Comparison of ENCODE assay signal across 26 cellular contexts in genomic region chr1:156276532-156276931, GRCh38. TPM values are rescaled to one million over a fixed set of nuclear protein-coding genes. Genes with fewer than 3 reads are reported as not detected.
DNase-seq lines count a peak whose midpoint lies in the region; ATAC-seq, FAIRE-seq and TF ChIP-seq lines count a peak whose summit lies in the region.
"Had no signal": no experiment of that assay in that cellular context is flagged by ENCODE, and none has a peak within 500 bp of the region (broad histone marks: within the 10 kb centered on the region; RNA-seq: fewer than 3 reads in every experiment).

No MANE protein-coding gene starts in this region.

- DNase-seq in HepG2 (ENCODE audit: low spot score): no peak
- no peak for DNase-seq in T-helper 17 cell
- no peak for DNase-seq in left lung
- DNase-seq in NCI-H2029 treated with DMSO at 0.1 percent for 48 hours (lab: John Stamatoyannopoulos, UW): no peak
- DNase-seq in G401 (ENCODE audit: low spot score): no peak
- no peak for DNase-seq in glomerular visceral epithelial cell (ENCODE audit: extremely low spot score)
- DNase-seq: activated CD4-positive, CD25-positive, alpha-beta regulatory T cell treated with anti-CD3 and anti-CD28 coated beads, Interleukin-2, amount 50 U/mL, for 72 hours; activated effector memory CD4-positive, alpha-beta T cell treated with Interleukin-2 at 50 U/mL for 16 hours; MG63; NCI-H187 treated with DMSO at 0.1 percent for 48 hours; NCI-H2227 treated with DMSO at 0.1 percent for 48 hours; nucleus accumbens; SK-N-SH had no signal

- no TSS peak for BruUV-seq in HepG2 (replicated peaks; lab: Mats Ljungman, UMichigan)

- TF ChIP-seq RAD21 in liver (IDR thresholded peaks at IDR 0.05): peak in 1 of 2 donors; percentile 19
- no peak for TF ChIP-seq RAD21 in HepG2 (CRISPR knock-in tag; IDR thresholded peaks at IDR 0.05)

- TF ChIP-seq CTCF in liver (IDR thresholded peaks at IDR 0.05; ENCODE audit: low read depth, low read length, missing input control): no peak
- no peak for TF ChIP-seq CTCF in HepG2 (CRISPR knock-in tag; IDR thresholded peaks at IDR 0.05)
- TF ChIP-seq CTCF in left lung (IDR thresholded peaks at IDR 0.05): no peak

- no peak for ATAC-seq in HepG2
- ATAC-seq in T-helper 17 cell: no peak
- peak; percentile 11 for ATAC-seq in left lung
- ATAC-seq in HG02798 (IDR thresholded peaks at IDR 0.05; ENCODE audit: poor library complexity, unreplicated experiment): no peak
- ATAC-seq: A549, Panc1 had no signal

- H3K27me3 ChIP-seq in liver (ENCODE audit: control insufficient read depth in 4 of 4, insufficient read depth in 4 of 4, low read length in 3 of 4) (no peaks in the 10 kb centered on the region), HepG2 (ENCODE audit: control insufficient read depth in 1 of 2, insufficient read depth in 2 of 2, low read length in 2 of 2) (no peaks in the 10 kb centered on the region), left lung (no peaks in the 10 kb centered on the region)
- H3K27me3 ChIP-seq: hepatocyte, MG63 had no signal

- H4K20me1 ChIP-seq in HepG2 (ENCODE audit: insufficient read depth, low read length): peaks cover 11% of the 10 kb centered on the region

- no peak overlapping the region for H2AFZ ChIP-seq in HepG2 (ENCODE audit: low read length)
- H2AFZ ChIP-seq: hepatocyte had no signal

- peaks cover 32% of the 10 kb centered on the region for H3K79me2 ChIP-seq in HepG2 (ENCODE audit: insufficient read depth, low read length)

- in situ Hi-C loops in HepG2 (cut with HindIII; ENCODE audit: extremely low pct_ligation_motif_present, low pct_unique_long_range_greater_than_20kb) (no loop called here), G401 (cut with HindIII; ENCODE audit: low sequenced_read_pairs) (no loop called here)

- no peaks in the 10 kb centered on the region for H3K27me3 Mint-ChIP-seq in T-helper 17 cell

- H3K36me3 ChIP-seq in liver (ENCODE audit: control insufficient read depth in 4 of 4, insufficient read depth in 3 of 4, low read depth in 1 of 4, low read length in 3 of 4) (peaks cover 12 to 53% (median 40%) of the 10 kb centered on the region in 4 donors), HepG2 (replicated peaks in 1 of 2; ENCODE audit: control insufficient read depth in 1 of 2, insufficient read depth in 2 of 2, low read length in 2 of 2) (peaks cover 39 to 84% of the 10 kb centered on the region in 2 experiments), left lung (peaks cover 0 to 79% of the 10 kb centered on the region in 2 donors)

- peaks cover 18% of the 10 kb centered on the region for H3K36me3 Mint-ChIP-seq in T-helper 17 cell (ENCODE audit: low read depth)

- intact Hi-C loops in HepG2 (cut with micrococcal nuclease; ENCODE audit: unreplicated experiment) (no loop called here), left lung (cut with DNase I) (no loop called here)

- H3K9ac ChIP-seq in liver (ENCODE audit: low read depth in 1 of 2, low read length in 2 of 2) (no peak overlapping the region), HepG2 (ENCODE audit: insufficient read depth, low read depth, low read length) (no peak overlapping the region)
- H3K9ac ChIP-seq: SK-N-SH had no signal

- peak overlapping the region; percentile 27 for H3K27ac Mint-ChIP-seq in T-helper 17 cell

- H3K4me3 ChIP-seq in liver (ENCODE audit: low read depth in 1 of 3, low read length in 3 of 3): no peak overlapping the region
- no peak overlapping the region for H3K4me3 ChIP-seq in HepG2 (replicated peaks in 1 of 3; ENCODE audit: insufficient read depth in 1 of 3, low read depth in 2 of 3, low read length in 3 of 3)
- no peak overlapping the region for H3K4me3 ChIP-seq in left lung
- H3K4me3 ChIP-seq: A549, coronary artery, hepatocyte, MG63 had no signal

- POLR2A ChIA-PET in HepG2 (lab: Yijun Ruan, JAX): no interaction called here

- FAIRE-seq in HepG2 (lab: Jason Lieb, UNC): no peak
- FAIRE-seq: A549, G401.6 had no signal

- no peak for TF ChIP-seq POLR2A in HepG2 (IDR thresholded peaks at IDR 0.05; ENCODE audit: insufficient read depth in 1 of 2, low read depth in 2 of 2, low read length in 2 of 2)

- CTCF ChIA-PET in HepG2 (lab: Yijun Ruan, JAX; ENCODE audit: low intra/inter-chr PET ratio, low total read pairs): no interaction called here

- no peak overlapping the region for H3K4me2 ChIP-seq in HepG2 (ENCODE audit: low read depth, low read length)
- H3K4me2 ChIP-seq: A549, hepatocyte, SK-N-SH had no signal

- no peaks in the 10 kb centered on the region for H3K9me3 ChIP-seq in liver (ENCODE audit: control insufficient read depth in 4 of 4, low read length in 3 of 4)
- no peaks in the 10 kb centered on the region for H3K9me3 ChIP-seq in HepG2 (ENCODE audit: low read length)
- no peaks in the 10 kb centered on the region for H3K9me3 ChIP-seq in T-helper 17 cell (ENCODE audit: control insufficient read depth, low read length, poor library complexity, severe bottlenecking)
- no peaks in the 10 kb centered on the region for H3K9me3 ChIP-seq in left lung
- H3K9me3 ChIP-seq: A549, MG63, SK-N-SH had no signal

- no peak overlapping the region for H3K4me3 Mint-ChIP-seq in T-helper 17 cell

- H3K27ac ChIP-seq in liver (ENCODE audit: low read depth in 1 of 2, low read length in 2 of 2) (peak overlapping the region; percentile 53 to 91), HepG2 (ENCODE audit: extremely low read length, insufficient read depth, low read length) (no peak overlapping the region), left lung (peak overlapping the region in 1 of 2 donors; percentile 48)
- H3K27ac ChIP-seq: A549, C4-2B, hepatocyte had no signal

- H3K4me1 ChIP-seq in liver (ENCODE audit: control insufficient read depth in 4 of 4, insufficient read depth in 4 of 4, low read length in 3 of 4) (peaks cover 11 to 61% (median 51%) of the 10 kb centered on the region in 4 donors), HepG2 (ENCODE audit: insufficient read depth, low read length) (peaks cover 19% of the 10 kb centered on the region), left lung (peaks cover 6 to 31% of the 10 kb centered on the region in 2 donors)

- peaks cover 27% of the 10 kb centered on the region for H3K4me1 Mint-ChIP-seq in T-helper 17 cell

- TF ChIP-seq EP300 in HepG2 (IDR thresholded peaks at IDR 0.05; ENCODE audit: low read depth in 2 of 2, low read length in 2 of 2): no peak
- no peak for TF ChIP-seq EP300 in HepG2 (CRISPR knock-in tag; IDR thresholded peaks at IDR 0.05; ENCODE audit: borderline replicate concordance)

RNA-seq across cellular contexts. Expression of gene SMG5, which starts 6.1 kb away (rescaled TPM):
- total RNA-seq in liver (10 to 100 TPM; 30.3 to 59.1 TPM), HepG2 (2016; rRNA removed; fragmentation: Illumina TruSeq; extraction: Trizol) (63.3 and 84.0 TPM in 2 replicates), T-helper 17 cell (10 to 100 TPM; 59.0 to 79.2 TPM), left lung (10 to 100 TPM; 69.1 to 71.1 TPM)
- polyA plus RNA-seq in liver (10 to 100 TPM; 22.9 to 41.1 TPM), HepG2 (2011; rRNA removed) (50.5 and 65.4 TPM in 2 replicates)
- 12.6 and 13.1 TPM in 2 replicates for total RNA-seq in HepG2 (2016; cell fraction: cytosol; rRNA removed; fragmentation: Illumina TruSeq; extraction: Trizol; ENCODE audit: low read depth)
- 55.1 and 82.8 TPM in 2 replicates for total RNA-seq in HepG2 (2016; cell fraction: insoluble cytoplasmic fraction; rRNA removed; fragmentation: Illumina TruSeq; extraction: Trizol)
- 44.2 and 45.4 TPM in 2 replicates for total RNA-seq in HepG2 (2016; cell fraction: membrane; rRNA removed; fragmentation: Illumina TruSeq; extraction: Trizol)
- total RNA-seq in HepG2 (2016; cell fraction: nucleus; rRNA removed; fragmentation: Illumina TruSeq; extraction: Trizol): 75.1 and 86.3 TPM in 2 replicates
- 20.9 and 25.1 TPM in 2 replicates for polyA plus RNA-seq in HepG2 (2011; cell fraction: cytosol; rRNA removed)
- polyA plus RNA-seq in HepG2 (2011; cell fraction: nucleus; rRNA removed): 352 and 450 TPM in 2 replicates
- 45.3 and 71.3 TPM in 2 replicates for polyA plus RNA-seq in HepG2 (2012)
- polyA plus RNA-seq in HepG2 (2016; cell fraction: cytosol; fragmentation: Illumina TruSeq; extraction: Trizol; ENCODE audit: low read depth): 5.4 and 6.5 TPM in 2 replicates
- polyA plus RNA-seq in HepG2 (2016; cell fraction: insoluble cytoplasmic fraction; fragmentation: Illumina TruSeq; extraction: Trizol; ENCODE audit: low read depth): 37.6 and 46.7 TPM in 2 replicates
- 22.0 and 23.8 TPM in 2 replicates for polyA plus RNA-seq in HepG2 (2016; cell fraction: membrane; fragmentation: Illumina TruSeq; extraction: Trizol; ENCODE audit: low read depth)
- 139 and 147 TPM in 2 replicates for polyA plus RNA-seq in HepG2 (2016; cell fraction: nucleus; fragmentation: Illumina TruSeq; extraction: Trizol; ENCODE audit: insufficient read depth, low read depth)
- 53.9 and 57.0 TPM in 2 replicates for polyA minus RNA-seq in HepG2 (2011; rRNA and poly(A)+ RNA removed; ENCODE audit: low replicate concordance)
- 10.8 and 16.1 TPM in 2 replicates for polyA minus RNA-seq in HepG2 (2011; cell fraction: cytosol; rRNA and poly(A)+ RNA removed)
- 54.7 and 55.9 TPM in 2 replicates for polyA minus RNA-seq in HepG2 (2011; cell fraction: nucleus; rRNA and poly(A)+ RNA removed)
- total RNA-seq in G401 (2014; rRNA removed; shearing (Covaris generic)): 46.3 and 73.5 TPM in 2 replicates

RNA-seq across cellular contexts. Expression of gene TMEM79, which starts 7.6 kb away (rescaled TPM):
- 1 to 10 TPM; 1.2 to 1.5 TPM for total RNA-seq in liver
- polyA plus RNA-seq in liver: 1 to 10 TPM; 1.7 to 2.2 TPM
- 1.0 and 1.9 TPM in 2 replicates for total RNA-seq in HepG2 (2016; rRNA removed; fragmentation: Illumina TruSeq; extraction: Trizol)
- 1.1 and 1.5 TPM in 2 replicates for total RNA-seq in HepG2 (2016; cell fraction: cytosol; rRNA removed; fragmentation: Illumina TruSeq; extraction: Trizol; ENCODE audit: low read depth)
- total RNA-seq in HepG2 (2016; cell fraction: insoluble cytoplasmic fraction; rRNA removed; fragmentation: Illumina TruSeq; extraction: Trizol): 0.64 and 1.5 TPM in 2 replicates
- 1.1 and 1.3 TPM in 2 replicates for total RNA-seq in HepG2 (2016; cell fraction: membrane; rRNA removed; fragmentation: Illumina TruSeq; extraction: Trizol)
- total RNA-seq in HepG2 (2016; cell fraction: nucleus; rRNA removed; fragmentation: Illumina TruSeq; extraction: Trizol): 2.0 and 2.1 TPM in 2 replicates
- 0.99 and 1.2 TPM in 2 replicates for polyA plus RNA-seq in HepG2 (2011; rRNA removed)
- 0.76 and 0.85 TPM in 2 replicates for polyA plus RNA-seq in HepG2 (2011; cell fraction: cytosol; rRNA removed)
- polyA plus RNA-seq in HepG2 (2011; cell fraction: nucleus; rRNA removed): 5.2 and 5.4 TPM in 2 replicates
- 1.4 and 1.9 TPM in 2 replicates for polyA plus RNA-seq in HepG2 (2012)
- polyA plus RNA-seq in HepG2 (2016; cell fraction: cytosol; fragmentation: Illumina TruSeq; extraction: Trizol; ENCODE audit: low read depth): 0.53 and 0.85 TPM in 2 replicates
- 1.1 and 1.6 TPM in 2 replicates for polyA plus RNA-seq in HepG2 (2016; cell fraction: insoluble cytoplasmic fraction; fragmentation: Illumina TruSeq; extraction: Trizol; ENCODE audit: low read depth)
- polyA plus RNA-seq in HepG2 (2016; cell fraction: membrane; fragmentation: Illumina TruSeq; extraction: Trizol; ENCODE audit: low read depth): 1.3 and 1.7 TPM in 2 replicates
- 5.3 and 6.9 TPM in 2 replicates for polyA plus RNA-seq in HepG2 (2016; cell fraction: nucleus; fragmentation: Illumina TruSeq; extraction: Trizol; ENCODE audit: insufficient read depth, low read depth)
- polyA minus RNA-seq in HepG2 (2011; rRNA and poly(A)+ RNA removed; ENCODE audit: low replicate concordance): 2.6 and 8.0 TPM in 2 replicates
- polyA minus RNA-seq in HepG2 (2011; cell fraction: cytosol; rRNA and poly(A)+ RNA removed): 0.40 and 0.44 TPM in 2 replicates
- polyA minus RNA-seq in HepG2 (2011; cell fraction: nucleus; rRNA and poly(A)+ RNA removed): 3.3 and 5.2 TPM in 2 replicates
- 1 to 10 TPM; 3.2 to 3.5 TPM for total RNA-seq in T-helper 17 cell
- total RNA-seq in left lung: 1 to 10 TPM; 3.5 to 4.0 TPM
- 2.0 and 5.0 TPM in 2 replicates for total RNA-seq in G401 (2014; rRNA removed; shearing (Covaris generic))

RNA-seq across cellular contexts. Expression of gene GLMP, which starts 18.9 kb away (rescaled TPM):
- total RNA-seq in liver (10 to 100 TPM; 26.5 to 30.0 TPM), HepG2 (2016; rRNA removed; fragmentation: Illumina TruSeq; extraction: Trizol) (39.1 and 75.8 TPM in 2 replicates), T-helper 17 cell (10 to 100 TPM; 21.2 to 25.0 TPM), left lung (100 to 1,000 TPM in 1 of 2 donors, 10 to 100 TPM in 1; 75.8 to 101 TPM)
- polyA plus RNA-seq in liver (10 to 100 TPM; 47.9 to 51.4 TPM), HepG2 (2011; rRNA removed) (41.4 and 44.6 TPM in 2 replicates)
- total RNA-seq in HepG2 (2016; cell fraction: cytosol; rRNA removed; fragmentation: Illumina TruSeq; extraction: Trizol; ENCODE audit: low read depth): 34.4 and 37.4 TPM in 2 replicates
- 35.7 and 69.6 TPM in 2 replicates for total RNA-seq in HepG2 (2016; cell fraction: insoluble cytoplasmic fraction; rRNA removed; fragmentation: Illumina TruSeq; extraction: Trizol)
- total RNA-seq in HepG2 (2016; cell fraction: membrane; rRNA removed; fragmentation: Illumina TruSeq; extraction: Trizol): 57.3 and 67.6 TPM in 2 replicates
- 62.3 and 73.9 TPM in 2 replicates for total RNA-seq in HepG2 (2016; cell fraction: nucleus; rRNA removed; fragmentation: Illumina TruSeq; extraction: Trizol)
- 38.5 and 52.1 TPM in 2 replicates for polyA plus RNA-seq in HepG2 (2011; cell fraction: cytosol; rRNA removed)
- polyA plus RNA-seq in HepG2 (2011; cell fraction: nucleus; rRNA removed): 27.1 and 28.7 TPM in 2 replicates
- 36.7 and 48.6 TPM in 2 replicates for polyA plus RNA-seq in HepG2 (2012)
- polyA plus RNA-seq in HepG2 (2016; cell fraction: cytosol; fragmentation: Illumina TruSeq; extraction: Trizol; ENCODE audit: low read depth): 39.0 and 42.6 TPM in 2 replicates
- polyA plus RNA-seq in HepG2 (2016; cell fraction: insoluble cytoplasmic fraction; fragmentation: Illumina TruSeq; extraction: Trizol; ENCODE audit: low read depth): 35.3 and 40.7 TPM in 2 replicates
- polyA plus RNA-seq in HepG2 (2016; cell fraction: membrane; fragmentation: Illumina TruSeq; extraction: Trizol; ENCODE audit: low read depth): 59.5 and 62.9 TPM in 2 replicates
- polyA plus RNA-seq in HepG2 (2016; cell fraction: nucleus; fragmentation: Illumina TruSeq; extraction: Trizol; ENCODE audit: insufficient read depth, low read depth): 102 and 103 TPM in 2 replicates
- polyA minus RNA-seq in HepG2 (2011; rRNA and poly(A)+ RNA removed; ENCODE audit: low replicate concordance): 31.1 and 42.5 TPM in 2 replicates
- polyA minus RNA-seq in HepG2 (2011; cell fraction: cytosol; rRNA and poly(A)+ RNA removed): 12.0 and 17.1 TPM in 2 replicates
- 14.3 and 17.9 TPM in 2 replicates for polyA minus RNA-seq in HepG2 (2011; cell fraction: nucleus; rRNA and poly(A)+ RNA removed)
- total RNA-seq in G401 (2014; rRNA removed; shearing (Covaris generic)): 0.92 and 3.3 TPM in 2 replicates

RNA-seq across cellular contexts. Expression of gene VHLL, which starts 22.6 kb away (rescaled TPM):
- total RNA-seq in liver (under 1 TPM in 1 of 2 donors, not detected in 1; 0.67 TPM), HepG2 (2016; rRNA removed; fragmentation: Illumina TruSeq; extraction: Trizol) (0.24 TPM in 1 of 2 replicates, not detected in the other), T-helper 17 cell (not detected), left lung (not detected)
- polyA plus RNA-seq in liver (not detected), HepG2 (2011; rRNA removed) (not detected in 2 replicates)
- total RNA-seq in HepG2 (2016; cell fraction: cytosol; rRNA removed; fragmentation: Illumina TruSeq; extraction: Trizol; ENCODE audit: low read depth): not detected in 2 replicates
- total RNA-seq in HepG2 (2016; cell fraction: insoluble cytoplasmic fraction; rRNA removed; fragmentation: Illumina TruSeq; extraction: Trizol): not detected in 2 replicates
- total RNA-seq in HepG2 (2016; cell fraction: membrane; rRNA removed; fragmentation: Illumina TruSeq; extraction: Trizol): not detected in 2 replicates
- total RNA-seq in HepG2 (2016; cell fraction: nucleus; rRNA removed; fragmentation: Illumina TruSeq; extraction: Trizol): not detected in 2 replicates
- polyA plus RNA-seq in HepG2 (2011; cell fraction: cytosol; rRNA removed): not detected in 2 replicates
- 0.50 TPM in 1 of 2 replicates, not detected in the other for polyA plus RNA-seq in HepG2 (2011; cell fraction: nucleus; rRNA removed)
- polyA plus RNA-seq in HepG2 (2012): not detected in 2 replicates
- polyA plus RNA-seq in HepG2 (2016; cell fraction: cytosol; fragmentation: Illumina TruSeq; extraction: Trizol; ENCODE audit: low read depth): not detected in 2 replicates
- not detected in 2 replicates for polyA plus RNA-seq in HepG2 (2016; cell fraction: insoluble cytoplasmic fraction; fragmentation: Illumina TruSeq; extraction: Trizol; ENCODE audit: low read depth)
- not detected in 2 replicates for polyA plus RNA-seq in HepG2 (2016; cell fraction: membrane; fragmentation: Illumina TruSeq; extraction: Trizol; ENCODE audit: low read depth)
- not detected in 2 replicates for polyA plus RNA-seq in HepG2 (2016; cell fraction: nucleus; fragmentation: Illumina TruSeq; extraction: Trizol; ENCODE audit: insufficient read depth, low read depth)
- 3.2 TPM in 1 of 2 replicates, not detected in the other for polyA minus RNA-seq in HepG2 (2011; rRNA and poly(A)+ RNA removed; ENCODE audit: low replicate concordance)
- not detected in 2 replicates for polyA minus RNA-seq in HepG2 (2011; cell fraction: cytosol; rRNA and poly(A)+ RNA removed)
- 1.6 TPM in 1 of 2 replicates, not detected in the other for polyA minus RNA-seq in HepG2 (2011; cell fraction: nucleus; rRNA and poly(A)+ RNA removed)
- not detected in 2 replicates for total RNA-seq in G401 (2014; rRNA removed; shearing (Covaris generic))
- total RNA-seq: hepatocyte, myocyte, renal cortical epithelial cell, subcutaneous adipose tissue, ureter had no signal
- polyA plus RNA-seq: A549, adipose tissue, hepatocyte, SK-N-SH had no signal

RNA-seq across cellular contexts. Expression of gene PAQR6, which starts 28.7 kb away (rescaled TPM):
- total RNA-seq in liver: under 1 TPM; 0.23 to 0.75 TPM
- under 1 TPM; 0.22 to 0.85 TPM for polyA plus RNA-seq in liver
- total RNA-seq in HepG2 (2016; rRNA removed; fragmentation: Illumina TruSeq; extraction: Trizol): 0.14 and 0.82 TPM in 2 replicates
- total RNA-seq in HepG2 (2016; cell fraction: cytosol; rRNA removed; fragmentation: Illumina TruSeq; extraction: Trizol; ENCODE audit: low read depth): 0.26 TPM in 1 of 2 replicates, not detected in the other
- total RNA-seq in HepG2 (2016; cell fraction: insoluble cytoplasmic fraction; rRNA removed; fragmentation: Illumina TruSeq; extraction: Trizol): 0.10 and 0.71 TPM in 2 replicates
- 0.34 and 0.43 TPM in 2 replicates for total RNA-seq in HepG2 (2016; cell fraction: membrane; rRNA removed; fragmentation: Illumina TruSeq; extraction: Trizol)
- 1.0 and 1.1 TPM in 2 replicates for total RNA-seq in HepG2 (2016; cell fraction: nucleus; rRNA removed; fragmentation: Illumina TruSeq; extraction: Trizol)
- polyA plus RNA-seq in HepG2 (2011; rRNA removed): 1.4 and 2.0 TPM in 2 replicates
- 0.21 and 0.47 TPM in 2 replicates for polyA plus RNA-seq in HepG2 (2011; cell fraction: cytosol; rRNA removed)
- polyA plus RNA-seq in HepG2 (2011; cell fraction: nucleus; rRNA removed): 25.1 and 43.0 TPM in 2 replicates
- polyA plus RNA-seq in HepG2 (2012): 2.4 and 4.5 TPM in 2 replicates
- polyA plus RNA-seq in HepG2 (2016; cell fraction: cytosol; fragmentation: Illumina TruSeq; extraction: Trizol; ENCODE audit: low read depth): 0.09 and 0.17 TPM in 2 replicates
- polyA plus RNA-seq in HepG2 (2016; cell fraction: insoluble cytoplasmic fraction; fragmentation: Illumina TruSeq; extraction: Trizol; ENCODE audit: low read depth): 0.32 and 0.57 TPM in 2 replicates
- polyA plus RNA-seq in HepG2 (2016; cell fraction: membrane; fragmentation: Illumina TruSeq; extraction: Trizol; ENCODE audit: low read depth): 0.24 and 0.26 TPM in 2 replicates
- 3.7 and 4.1 TPM in 2 replicates for polyA plus RNA-seq in HepG2 (2016; cell fraction: nucleus; fragmentation: Illumina TruSeq; extraction: Trizol; ENCODE audit: insufficient read depth, low read depth)
- polyA minus RNA-seq in HepG2 (2011; rRNA and poly(A)+ RNA removed; ENCODE audit: low replicate concordance): 0.98 and 1.0 TPM in 2 replicates
- polyA minus RNA-seq in HepG2 (2011; cell fraction: cytosol; rRNA and poly(A)+ RNA removed): 0.59 and 1.9 TPM in 2 replicates
- 1.9 and 2.4 TPM in 2 replicates for polyA minus RNA-seq in HepG2 (2011; cell fraction: nucleus; rRNA and poly(A)+ RNA removed)
- 1 to 10 TPM; 2.8 to 3.1 TPM for total RNA-seq in T-helper 17 cell
- total RNA-seq in left lung: 1 to 10 TPM; 1.4 to 2.0 TPM
- 0.07 and 2.0 TPM in 2 replicates for total RNA-seq in G401 (2014; rRNA removed; shearing (Covaris generic))
